ENCODE assay signal across 8 cellular contexts in the genomic region with DNA sequence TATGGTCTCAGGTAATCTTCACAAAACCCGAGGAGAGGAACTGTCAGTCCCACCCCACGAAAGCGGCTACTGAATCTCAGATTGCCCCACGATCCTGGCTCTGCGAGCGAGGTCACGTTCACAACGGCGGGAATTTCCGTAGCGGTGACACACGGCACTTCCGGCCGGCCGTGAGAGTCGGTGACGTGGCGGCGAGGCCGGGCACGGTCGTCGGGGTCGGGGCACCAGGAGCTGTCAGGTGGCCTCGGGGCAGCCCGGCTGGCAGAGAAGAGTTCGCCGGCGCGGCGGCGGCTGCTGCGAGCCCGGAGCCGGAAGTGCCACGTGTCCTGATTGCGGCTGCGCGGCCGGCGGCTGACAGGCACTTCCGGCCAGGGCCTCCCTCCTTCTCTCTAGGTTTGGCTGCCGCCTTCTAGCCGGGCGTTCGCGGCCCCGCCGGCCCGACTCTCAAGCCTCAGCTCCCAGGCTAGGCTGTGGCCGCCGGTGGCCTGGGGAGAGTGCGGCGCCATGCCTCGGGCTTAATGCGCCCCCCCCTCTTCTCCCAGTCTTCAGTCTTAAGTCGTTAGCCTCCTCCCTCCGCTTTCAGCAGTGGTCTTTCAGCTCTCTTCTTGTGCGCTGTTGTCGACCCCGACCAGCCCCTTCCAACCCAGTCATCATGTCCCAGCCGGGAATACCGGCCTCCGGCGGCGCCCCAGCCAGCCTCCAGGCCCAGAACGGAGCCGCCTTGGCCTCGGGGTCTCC. TPM values are rescaled to one million over a fixed set of nuclear protein-coding genes. Genes with fewer than 3 reads are reported as not detected.
DNase-seq lines count a peak whose midpoint lies in the region; TF ChIP-seq lines count a peak whose summit lies in the region.

SEC24A (plus strand) TSS at position 361 of the 738 bp plus-strand sequence; CDS start at position 653, 292 bp downstream.

- H3K4me3 Mint-ChIP-seq in nephron = peak within 1 kb of the TSS; percentile 87 to 97 (median 93)
- H3K4me3 Mint-ChIP-seq in stimulated activated naive CD8-positive, alpha-beta T cell treated with anti-CD3 and anti-CD28 coated beads, Interleukin-15, Interleukin-2, amounts not matched to agents 100 ng/mL and 50 ng/mL, for 24 hours = peak within 1 kb of the TSS; percentile 89

- DNase-seq in EL (peak; percentile 94), GOT3 (lab: John Stamatoyannopoulos, UW) (peak; percentile 93), LNCaP clone FGC (ENCODE audit: low read depth) (peak; percentile 78), SHP77 treated with DMSO at 0.1 percent for 48 hours (lab: John Stamatoyannopoulos, UW) (peak; percentile 77), fibroblast of the aortic adventitia (ENCODE audit: low read depth) (peak; percentile 81)
- DNase-seq in activated effector memory CD4-positive, alpha-beta T cell treated with anti-CD3 and anti-CD28 coated beads, Interleukin-2, amount 50 U/mL, for 16 hours = peak; percentile 96

- H3K27ac Mint-ChIP-seq in nephron = peak within 1 kb of the TSS; percentile 98 to 99 (median 98)
- H3K27ac Mint-ChIP-seq in stimulated activated naive CD8-positive, alpha-beta T cell treated with anti-CD3 and anti-CD28 coated beads, Interleukin-15, Interleukin-2, amounts not matched to agents 100 ng/mL and 50 ng/mL, for 24 hours = peak within 1 kb of the TSS; percentile 98

- H3K9me3 Mint-ChIP-seq in nephron = no peaks in the 10 kb centered on the region
- H3K9me3 Mint-ChIP-seq in stimulated activated naive CD8-positive, alpha-beta T cell treated with anti-CD3 and anti-CD28 coated beads, Interleukin-15, Interleukin-2, amounts not matched to agents 100 ng/mL and 50 ng/mL, for 24 hours = no peaks in the 10 kb centered on the region

- H3K4me1 Mint-ChIP-seq in nephron = peaks cover 18% of the 10 kb centered on the region
- H3K4me1 Mint-ChIP-seq in stimulated activated naive CD8-positive, alpha-beta T cell treated with anti-CD3 and anti-CD28 coated beads, Interleukin-15, Interleukin-2, amounts not matched to agents 100 ng/mL and 50 ng/mL, for 24 hours (ENCODE audit: low read depth) = peaks cover 40% of the 10 kb centered on the region

- no peaks in the 10 kb centered on the region for H3K27me3 Mint-ChIP-seq in nephron (ENCODE audit: low read depth)
- H3K27me3 Mint-ChIP-seq in stimulated activated naive CD8-positive, alpha-beta T cell treated with anti-CD3 and anti-CD28 coated beads, Interleukin-15, Interleukin-2, amounts not matched to agents 100 ng/mL and 50 ng/mL, for 24 hours = no peaks in the 10 kb centered on the region

- TF ChIP-seq CTCF in LNCaP clone FGC (IDR thresholded peaks at IDR 0.05; ENCODE audit: control insufficient read depth, extremely low read depth, insufficient read depth) = no peak
- TF ChIP-seq CTCF in fibroblast of the aortic adventitia (IDR thresholded peaks at IDR 0.05; ENCODE audit: insufficient read depth, low read length) = no peak
- no peak for TF ChIP-seq CTCF in nephron (IDR thresholded peaks at IDR 0.05; ENCODE audit: unreplicated experiment in 3 of 3)

- peak within 1 kb of the TSS; percentile 98 for H3K4me3 ChIP-seq in LNCaP clone FGC (ENCODE audit: low read depth, low read length)
- H3K4me3 ChIP-seq in fibroblast of the aortic adventitia (ENCODE audit: low read depth, low read length) = peak within 1 kb of the TSS; percentile 98

- peaks cover 3% of the 10 kb centered on the region for H3K36me3 Mint-ChIP-seq in nephron (ENCODE audit: low read depth)
- H3K36me3 Mint-ChIP-seq in stimulated activated naive CD8-positive, alpha-beta T cell treated with anti-CD3 and anti-CD28 coated beads, Interleukin-15, Interleukin-2, amounts not matched to agents 100 ng/mL and 50 ng/mL, for 24 hours (ENCODE audit: low read depth) = peaks cover 3% of the 10 kb centered on the region

RNA-seq across cellular contexts. Expression of gene SEC24A, which starts in this region (rescaled TPM):
- 9.0 and 35.2 TPM in 2 replicates for total RNA-seq in fibroblast of the aortic adventitia (ENCODE audit: low replicate concordance)

Comparison
In these comparisons a context has a peak if more than half of its experiments do, and no peak if none do; other contexts are left out.
1. Peak in every context shown above with its lines: DNase-seq and H3K4me3 ChIP-seq.